ENCODE assay signal across 10 cellular contexts in genomic region chr6:105900120-105900937, GRCh38.
DNase-seq lines count a peak whose midpoint lies in the region; ATAC-seq and TF ChIP-seq lines count a peak whose summit lies in the region.
"Had no signal": no experiment of that assay in that cellular context is flagged by ENCODE, and none has a peak within 500 bp of the region (broad histone marks: within the 10 kb centered on the region; RNA-seq: fewer than 3 reads in every experiment).

No MANE protein-coding gene starts in this region.

- no peak overlapping the region for H3K27ac Mint-ChIP-seq in stimulated activated memory B cell treated with anti-CD40 and anti-IgM and Interleukin-4, amounts not matched to agents 10 μg/mL and 1 μg/mL and 100 μg/mL, for 72 hours

- H3K4me3 ChIP-seq in WERI-Rb-1 (ENCODE audit: low read depth, low read length): no peak overlapping the region

- H3K27ac ChIP-seq in WERI-Rb-1: peak overlapping the region; percentile 63

- no peaks in the 10 kb centered on the region for H3K36me3 Mint-ChIP-seq in stimulated activated memory B cell treated with anti-CD40 and anti-IgM and Interleukin-4, amounts not matched to agents 10 μg/mL and 1 μg/mL and 100 μg/mL, for 72 hours

- no peaks in the 10 kb centered on the region for H3K36me3 ChIP-seq in WERI-Rb-1

- peak; percentile 21 for DNase-seq in activated T-cell treated with anti-CD3 and anti-CD28 coated beads for 48 hours (ENCODE audit: low read depth)
- DNase-seq in activated T-cell treated with anti-CD3 and anti-CD28 coated beads, Interleukin-2, amount 50 U/mL, for 1 hour: no peak
- peak; percentile 48 for DNase-seq in WERI-Rb-1
- DNase-seq in fibroblast of peridontal ligament (ENCODE audit: extremely low read depth): peak; percentile 92
- no peak for DNase-seq in COR-L47 (lab: John Stamatoyannopoulos, UW)
- no peak for DNase-seq in NCI-H446 treated with DMSO at 0.1 percent for 48 hours (lab: John Stamatoyannopoulos, UW)
- DNase-seq: kidney glomerular epithelial cell, NCI-H1930 had no signal

- no peaks in the 10 kb centered on the region for H3K27me3 Mint-ChIP-seq in stimulated activated memory B cell treated with anti-CD40 and anti-IgM and Interleukin-4, amounts not matched to agents 10 μg/mL and 1 μg/mL and 100 μg/mL, for 72 hours

- TF ChIP-seq CTCF in WERI-Rb-1 (IDR thresholded peaks at IDR 0.05; ENCODE audit: low read depth, low read length): no peak

- H3K4me3 Mint-ChIP-seq in stimulated activated memory B cell treated with anti-CD40 and anti-IgM and Interleukin-4, amounts not matched to agents 10 μg/mL and 1 μg/mL and 100 μg/mL, for 72 hours: peak overlapping the region; percentile 7

- peaks cover 9% of the 10 kb centered on the region for H3K4me1 Mint-ChIP-seq in stimulated activated memory B cell treated with anti-CD40 and anti-IgM and Interleukin-4, amounts not matched to agents 10 μg/mL and 1 μg/mL and 100 μg/mL, for 72 hours

- no peak for ATAC-seq in stimulated activated memory B cell treated with anti-CD40 and anti-IgM and Interleukin-4, amounts not matched to agents 10 μg/mL and 1 μg/mL and 100 μg/mL, for 72 hours
- ATAC-seq in HG02610 (IDR thresholded peaks at IDR 0.05; ENCODE audit: unreplicated experiment): no peak

- no peaks in the 10 kb centered on the region for H3K27me3 ChIP-seq in WERI-Rb-1 (ENCODE audit: insufficient read depth, low read depth, severe bottlenecking)

- H3K9me3 ChIP-seq in WERI-Rb-1 (ENCODE audit: severe bottlenecking): peaks cover 2% of the 10 kb centered on the region

- no peaks in the 10 kb centered on the region for H3K9me3 Mint-ChIP-seq in stimulated activated memory B cell treated with anti-CD40 and anti-IgM and Interleukin-4, amounts not matched to agents 10 μg/mL and 1 μg/mL and 100 μg/mL, for 72 hours

Comparison
In these comparisons a context has a peak if more than half of its experiments do, and no peak if none do; other contexts are left out.
1. DNase-seq: peak in activated T-cell treated with anti-CD3 and anti-CD28 coated beads for 48 hours (single experiment), WERI-Rb-1 (single experiment) and fibroblast of peridontal ligament (single experiment); none in activated T-cell treated with anti-CD3 and anti-CD28 coated beads, Interleukin-2, amount 50 U/mL, for 1 hour (single experiment), COR-L47 (single experiment) and NCI-H446 treated with DMSO at 0.1 percent for 48 hours (single experiment).